In the genomic region with DNA sequence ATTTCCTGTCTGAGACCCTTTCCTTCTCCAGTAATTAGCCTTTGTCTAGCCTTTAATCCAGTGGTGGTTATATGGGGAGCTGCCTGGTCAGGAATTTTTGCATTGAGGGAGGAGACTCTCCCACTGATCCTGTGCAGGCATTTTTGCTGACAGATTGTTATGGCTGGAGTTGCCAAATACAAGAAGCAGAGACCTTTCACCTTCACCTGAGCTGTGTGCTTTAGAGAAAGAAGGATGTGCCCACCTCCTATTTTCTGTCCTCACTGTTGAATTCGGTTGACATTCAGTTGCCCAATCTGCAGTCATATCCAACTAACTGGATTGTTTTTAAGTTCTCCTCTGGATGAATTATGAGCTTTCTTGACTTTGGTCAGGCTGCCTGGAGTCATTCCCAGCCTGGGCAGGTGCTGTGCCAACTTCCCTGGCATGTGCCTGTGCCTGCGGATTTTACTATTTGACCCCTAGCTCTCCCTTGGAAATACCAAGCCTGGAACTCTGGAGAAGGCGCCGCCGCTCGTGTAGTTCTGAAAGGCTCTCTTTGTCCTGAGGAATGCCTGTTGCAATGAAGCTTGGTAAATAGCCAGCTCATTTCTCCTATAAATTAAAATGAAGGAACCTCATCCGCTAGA, we compare ENCODE assay signal across 12 cellular contexts.
DNase-seq lines count a peak whose midpoint lies in the region.
"Had no signal": no experiment of that assay in that cellular context is flagged by ENCODE, and none has a peak within 500 bp of the region (broad histone marks: within the 10 kb centered on the region; RNA-seq: fewer than 3 reads in every experiment).

No MANE protein-coding gene starts in this region.

- peak overlapping the region; percentile 1 for H3K18ac ChIP-seq in neuronal stem cell (ENCODE audit: low read length)

- no peaks in the 10 kb centered on the region for H3K9me3 ChIP-seq in neuronal stem cell (replicated peaks in 1 of 2; ENCODE audit: control insufficient read depth in 2 of 2, insufficient read depth in 1 of 2, low read depth in 1 of 2, low read length in 2 of 2)
- H3K9me3 ChIP-seq: HAP-1 had no signal

- no peak overlapping the region for H2BK5ac ChIP-seq in neuronal stem cell (ENCODE audit: low read length)

- DNase-seq in A172 (ENCODE audit: low spot score) = peak; percentile 92
- peak; percentile 92 for DNase-seq in SK-MEL-5 (ENCODE audit: low read depth, low spot score)
- DNase-seq in foreskin melanocyte = peak; percentile 86
- peak; percentile 35 for DNase-seq in neuronal stem cell (ENCODE audit: low spot score)
- DNase-seq in activated CD4-positive, alpha-beta T cell treated with anti-CD3 and anti-CD28 coated beads, Interleukin-2, amount 50 U/mL, for 48 hours = no peak
- no peak for DNase-seq in occipital lobe (lab: John Stamatoyannopoulos, UW)
- DNase-seq in NCI-H1417 (lab: John Stamatoyannopoulos, UW) = no peak
- no peak for DNase-seq in Kasumi-1 (lab: John Stamatoyannopoulos, UW)
- DNase-seq: activated CD8-positive, alpha-beta memory T cell treated with anti-CD3 and anti-CD28 coated beads, Interleukin-2, amount 10 ng/mL, durations not matched to agents 7 days and 5 days; naive B cell had no signal

- no peaks in the 10 kb centered on the region for H3K79me1 ChIP-seq in neuronal stem cell (ENCODE audit: low read depth, low read length)

- no peak overlapping the region for H3K14ac ChIP-seq in neuronal stem cell (ENCODE audit: low read length)

- no peak overlapping the region for H4K8ac ChIP-seq in neuronal stem cell (ENCODE audit: low read depth, low read length)

- H3K23ac ChIP-seq in neuronal stem cell (ENCODE audit: low read depth, low read length, poor library complexity) = no peak overlapping the region

- in situ Hi-C loops in SK-MEL-5 (cut with HindIII; ENCODE audit: low pct_unique_long_range_greater_than_20kb, low sequenced_read_pairs) = no loop called here

- H2BK15ac ChIP-seq in neuronal stem cell (ENCODE audit: low read length) = no peak overlapping the region

- no CpG with 5 or more reads among the region's 7 CpGs for WGBS in neuronal stem cell (ENCODE audit: extremely low coverage in 2 of 2, insufficient read length in 2 of 2, insufficient replicate concordance in 1 of 2), 2 donors

- H2AFZ ChIP-seq in neuronal stem cell (ENCODE audit: low read length) = no peak overlapping the region
- H2AFZ ChIP-seq: PC-9 had no signal

- no peak overlapping the region for H3K4me2 ChIP-seq in neuronal stem cell (ENCODE audit: insufficient read depth, low read length, poor library complexity, severe bottlenecking)
- H3K4me2 ChIP-seq: PC-9 had no signal

- H3K27me3 ChIP-seq in neuronal stem cell (ENCODE audit: control insufficient read depth in 3 of 3, insufficient read depth in 3 of 3, low read depth in 1 of 3, low read length in 3 of 3) = no peaks in the 10 kb centered on the region

- no peak overlapping the region for H3K4ac ChIP-seq in neuronal stem cell (ENCODE audit: low read length)

- H3K36me3 ChIP-seq in neuronal stem cell (replicated peaks in 1 of 2; ENCODE audit: control insufficient read depth in 2 of 2, insufficient read depth in 2 of 2, low read length in 2 of 2) = no peaks in the 10 kb centered on the region
- H3K36me3 ChIP-seq: HAP-1 had no signal

- H3K27ac ChIP-seq in neuronal stem cell (replicated peaks; ENCODE audit: low read length) = no peak overlapping the region
- H3K27ac ChIP-seq: PC-9 had no signal

- H4K91ac ChIP-seq in neuronal stem cell (ENCODE audit: low read depth, low read length, poor library complexity) = no peak overlapping the region

- no peak overlapping the region for H2BK12ac ChIP-seq in neuronal stem cell (ENCODE audit: low read length)

- no peak overlapping the region for H2AK5ac ChIP-seq in neuronal stem cell (ENCODE audit: low read depth, low read length)

- peaks cover 24% of the 10 kb centered on the region in 2 donors for H3K4me1 ChIP-seq in neuronal stem cell (ENCODE audit: control insufficient read depth in 2 of 2, insufficient read depth in 1 of 2, low read depth in 1 of 2, low read length in 2 of 2)

- H3K9ac ChIP-seq in neuronal stem cell (ENCODE audit: low read depth, low read length, poor library complexity) = no peak overlapping the region

- H2BK120ac ChIP-seq in neuronal stem cell (ENCODE audit: low read depth, low read length) = no peak overlapping the region

- no peak overlapping the region for H3K4me3 ChIP-seq in neuronal stem cell (ENCODE audit: low read length in 2 of 2)
- H3K4me3 ChIP-seq: HAP-1, PC-9 had no signal

Comparison
In these comparisons a context has a peak if more than half of its experiments do, and no peak if none do; other contexts are left out.
1. DNase-seq: peak in A172 (single experiment), SK-MEL-5 (single experiment), foreskin melanocyte (single experiment) and neuronal stem cell (single experiment); none in activated CD4-positive, alpha-beta T cell treated with anti-CD3 and anti-CD28 coated beads, Interleukin-2, amount 50 U/mL, for 48 hours (0 of 2), occipital lobe (single experiment), NCI-H1417 (0 of 3) and Kasumi-1 (0 of 2).